8 cellular contexts compared by ENCODE assay signal in the genomic region with DNA sequence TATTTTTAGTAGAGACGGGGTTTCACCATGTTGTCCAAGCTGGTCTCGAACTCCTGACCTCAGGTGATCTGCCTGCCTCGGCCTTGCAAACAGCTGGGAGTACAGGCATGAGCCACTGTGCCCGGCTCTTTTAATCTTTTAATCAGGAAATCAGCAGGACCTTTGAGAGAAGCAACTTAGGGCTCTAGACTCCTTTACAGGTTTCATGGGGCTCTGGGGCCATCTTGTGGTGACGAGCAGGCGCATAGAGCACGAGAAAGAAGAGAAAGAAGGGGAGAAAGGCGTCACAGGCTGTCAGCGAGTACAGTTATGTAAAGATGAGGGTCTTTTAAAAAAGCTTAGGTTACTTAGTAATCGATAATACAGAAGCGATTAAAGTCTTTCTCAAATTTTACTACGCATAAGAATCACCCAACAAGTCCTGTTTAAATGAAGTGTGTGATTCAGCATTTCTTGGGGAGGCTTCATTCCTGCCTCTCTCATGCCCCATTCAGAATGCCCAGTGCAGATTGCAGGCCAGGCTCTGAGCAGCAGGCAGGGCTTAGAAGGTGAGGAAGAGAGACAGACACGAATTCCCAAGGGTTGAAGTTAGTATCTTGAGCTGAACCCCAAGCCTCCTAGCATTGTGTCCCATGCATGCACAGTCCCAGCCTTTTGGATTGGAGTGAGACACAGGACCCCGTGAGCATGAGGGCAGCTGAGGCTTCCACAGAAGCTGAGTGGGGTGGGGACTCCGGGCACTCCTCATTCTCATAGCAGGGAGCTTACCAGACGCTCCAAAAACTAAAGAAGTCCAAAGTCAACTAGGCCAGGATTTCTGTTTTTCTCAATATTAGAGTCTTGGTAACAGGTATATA. TPM values are rescaled to one million over a fixed set of nuclear protein-coding genes. Genes with fewer than 3 reads are reported as not detected.
DNase-seq lines count a peak whose midpoint lies in the region; ATAC-seq and TF ChIP-seq lines count a peak whose summit lies in the region.

No MANE protein-coding gene starts in this region.

- TF ChIP-seq CTCF in BE2C (IDR thresholded peaks at IDR 0.05; ENCODE audit: low read depth, low read length) = peak; percentile 73
- TF ChIP-seq CTCF in testis (IDR thresholded peaks at IDR 0.05) = peak in 1 of 3 experiments; percentile 16

- peaks cover 6% of the 10 kb centered on the region for H3K4me1 Mint-ChIP-seq in activated CD4-positive, alpha-beta memory T cell treated with anti-CD3 and anti-CD28 coated beads for 36 hours (ENCODE audit: low read depth)

- H3K36me3 Mint-ChIP-seq in activated CD4-positive, alpha-beta memory T cell treated with anti-CD3 and anti-CD28 coated beads for 36 hours = no peaks in the 10 kb centered on the region

- WGBS in testis, 2 donors = 38 to 51% methylated on average over 16 of the region's 16 CpGs

- H3K4me3 Mint-ChIP-seq in activated CD4-positive, alpha-beta memory T cell treated with anti-CD3 and anti-CD28 coated beads for 36 hours = no peak overlapping the region

- H3K4me1 ChIP-seq in BE2C (no peaks in the 10 kb centered on the region), testis (peaks cover 8% of the 10 kb centered on the region)

- H3K9me3 ChIP-seq in BE2C = no peaks in the 10 kb centered on the region
- no peaks in the 10 kb centered on the region for H3K9me3 ChIP-seq in testis

- POLR2A ChIA-PET in activated CD4-positive, alpha-beta memory T cell treated with anti-CD3 and anti-CD28 coated beads for 36 hours (lab: Charles Lee) = interaction anchor here (1.2 kb wide), 1 partner anchor 47 kb away, joined by 3 read pairs; no protein-coding TSS in a partner anchor

- H3K36me3 ChIP-seq in BE2C (no peaks in the 10 kb centered on the region), testis (ENCODE audit: low read depth, missing control alignments) (no peaks in the 10 kb centered on the region)

- H3K4me3 ChIP-seq in BE2C (ENCODE audit: low read depth, low read length) (no peak overlapping the region), testis (no peak overlapping the region)

- ATAC-seq in GM18870 (IDR thresholded peaks at IDR 0.05; ENCODE audit: unreplicated experiment) (peak; percentile 81), HG03280 (IDR thresholded peaks at IDR 0.05; ENCODE audit: unreplicated experiment) (peak; percentile 69)

- H3K27me3 ChIP-seq in BE2C (no peaks in the 10 kb centered on the region), testis (no peaks in the 10 kb centered on the region)

- no peak for TF ChIP-seq POLR2A in testis (IDR thresholded peaks at IDR 0.05)

- intact Hi-C loops in activated CD4-positive, alpha-beta memory T cell treated with anti-CD3 and anti-CD28 coated beads for 36 hours (cut with micrococcal nuclease) = loop anchor here (1.0 to 5.0 kb wide), 2 partner anchors 115 to 206 kb away; no protein-coding TSS in a partner anchor
- intact Hi-C loops in testis (cut with DNase I; ENCODE audit: low total_unique reads) = no loop called here

- H3K27ac ChIP-seq in testis = no peak overlapping the region

- peaks cover 5% of the 10 kb centered on the region for H3K9me3 Mint-ChIP-seq in activated CD4-positive, alpha-beta memory T cell treated with anti-CD3 and anti-CD28 coated beads for 36 hours

- no peak overlapping the region for H3K27ac Mint-ChIP-seq in activated CD4-positive, alpha-beta memory T cell treated with anti-CD3 and anti-CD28 coated beads for 36 hours

- DNase-seq in BE2C (peak; percentile 48), NCI-H460 (ENCODE audit: extremely low read depth, low read depth) (peak; percentile 78), epidermal melanocyte (ENCODE audit: insufficient read length, low spot score) (peak; percentile 92), middle frontal gyrus (ENCODE audit: extremely low spot score, low spot score) (peak; percentile 35), testis (peak; percentile 55)
- peak; percentile 69 for DNase-seq in activated CD4-positive, alpha-beta memory T cell treated with anti-CD3 and anti-CD28 coated beads for 36 hours

- H3K27me3 Mint-ChIP-seq in activated CD4-positive, alpha-beta memory T cell treated with anti-CD3 and anti-CD28 coated beads for 36 hours = peaks cover 16% of the 10 kb centered on the region

- CTCF ChIA-PET in activated CD4-positive, alpha-beta memory T cell treated with anti-CD3 and anti-CD28 coated beads for 36 hours (lab: Charles Lee) = interaction anchor here (0.6 to 6.0 kb wide), 18 partner anchors 11 to 1934 kb away, joined by 3 to 106 read pairs (median 6); no protein-coding TSS in a partner anchor

RNA-seq across cellular contexts. Expression of a gene that starts 23.6 kb away (rescaled TPM):
- 25.6 TPM for polyA plus RNA-seq in BE2C (2012; ENCODE audit: insufficient read depth, insufficient read length, low read depth)
- total RNA-seq in NCI-H460 (2014; rRNA removed; shearing (Covaris generic)) = 168 and 190 TPM in 2 replicates
- polyA plus RNA-seq in NCI-H460 (2014; cell fraction: nucleus; rRNA removed) = 273 and 314 TPM in 2 replicates
- 100 to 1,000 TPM; 175 to 176 TPM for total RNA-seq in activated CD4-positive, alpha-beta memory T cell treated with anti-CD3 and anti-CD28 coated beads for 36 hours
- total RNA-seq in testis = 100 to 1,000 TPM; 134 to 186 TPM
- polyA plus RNA-seq in testis (ENCODE audit: insufficient read depth, low read depth, low replicate concordance) = 447 TPM

Comparison
In these comparisons a context has a peak if more than half of its experiments do, and no peak if none do; other contexts are left out.
1. DNase-seq: peak in every context shown above with its lines; median percentile 92 in epidermal melanocyte; 78 in NCI-H460; 69 in activated CD4-positive, alpha-beta memory T cell treated with anti-CD3 and anti-CD28 coated beads for 36 hours; 55 in testis; 48 in BE2C; 35 in middle frontal gyrus.